Comparison of ENCODE assay signal across 8 cellular contexts in the genomic region with DNA sequence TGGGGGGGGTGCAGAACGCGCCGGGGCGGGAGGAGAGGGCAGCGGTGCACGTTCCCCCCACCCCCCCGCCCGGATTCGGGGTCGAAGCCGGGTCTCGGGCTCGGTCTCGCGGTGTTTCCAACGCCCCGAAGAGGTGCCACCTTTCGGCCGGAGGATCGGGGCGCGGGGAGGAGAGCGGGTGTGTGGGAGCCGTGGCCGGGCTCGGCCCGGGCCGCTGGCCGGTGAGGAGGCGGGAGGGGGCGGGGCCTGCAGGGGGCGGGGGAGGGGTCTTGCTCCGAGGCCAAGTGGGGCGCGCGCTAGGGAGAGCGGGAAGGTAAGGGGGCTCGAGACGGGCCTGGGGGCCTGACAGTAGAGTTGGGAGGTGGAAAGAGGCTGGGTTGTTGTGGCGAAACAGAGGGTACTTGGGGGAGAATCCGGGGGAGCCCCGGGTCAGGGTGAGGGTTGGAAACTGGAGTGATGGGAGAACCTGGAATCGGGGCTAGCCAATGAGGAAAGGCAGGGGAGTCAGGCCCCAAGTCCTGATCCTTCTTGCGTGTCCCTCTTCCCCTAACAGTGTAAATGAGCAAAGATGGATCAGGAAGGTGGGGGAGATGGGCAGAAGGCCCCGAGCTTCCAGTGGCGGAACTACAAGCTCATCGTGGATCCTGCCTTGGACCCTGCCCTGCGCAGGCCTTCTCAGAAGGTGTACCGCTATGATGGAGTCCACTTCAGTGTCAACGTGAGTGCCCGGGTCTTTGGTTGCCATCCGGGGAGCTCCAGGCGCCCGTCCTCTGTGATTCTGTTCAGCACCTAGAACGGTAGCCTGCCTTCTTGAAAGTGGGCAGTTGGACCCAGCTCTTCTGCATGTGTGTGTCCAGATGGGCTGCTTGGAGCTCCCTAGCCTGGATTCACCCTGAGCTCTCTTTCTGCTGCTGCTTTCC. TPM values are rescaled to one million over a fixed set of nuclear protein-coding genes. Genes with fewer than 3 reads are reported as not detected.
DNase-seq lines count a peak whose midpoint lies in the region; ATAC-seq and TF ChIP-seq lines count a peak whose summit lies in the region.

No MANE protein-coding gene starts in this region.

- H3K9ac ChIP-seq in HUES48 (ENCODE audit: low read depth, low read length): peak overlapping the region; percentile 100; the same call in 1 of the 2 replicates

- H3K27ac Mint-ChIP-seq in activated CD4-positive, alpha-beta memory T cell treated with anti-CD3 and anti-CD28 coated beads for 36 hours: peak overlapping the region; percentile 82

- DNase-seq in DMS153 (lab: John Stamatoyannopoulos, UW) (peak; percentile 8), DMS153 treated with DMSO at 0.1 percent for 48 hours (lab: John Stamatoyannopoulos, UW; ENCODE audit: unreplicated experiment) (no peak), foreskin fibroblast (peak; percentile 41 to 75)
- DNase-seq in activated CD4-positive, alpha-beta memory T cell treated with anti-CD3 and anti-CD28 coated beads for 36 hours: no peak
- no peak for DNase-seq in activated CD4-positive, CD25-positive, alpha-beta regulatory T cell treated with anti-CD3 and anti-CD28 coated beads, Interleukin-2, amount 50 U/mL, for 72 hours

- no peaks in the 10 kb centered on the region for H3K27me3 Mint-ChIP-seq in activated CD4-positive, alpha-beta memory T cell treated with anti-CD3 and anti-CD28 coated beads for 36 hours

- CTCF ChIA-PET in activated CD4-positive, alpha-beta memory T cell treated with anti-CD3 and anti-CD28 coated beads for 36 hours (lab: Charles Lee): interaction anchor here (1.1 kb wide), 1 partner anchor 184 kb away, joined by 4 read pairs; no protein-coding TSS in a partner anchor

- intact Hi-C loops in activated CD4-positive, alpha-beta memory T cell treated with anti-CD3 and anti-CD28 coated beads for 36 hours (cut with micrococcal nuclease): loop anchor here (5.0 kb wide), 2 partner anchors 39 to 134 kb away; partner anchors contain the start of gene VKORC1

- H3K36me3 ChIP-seq in HUES48 (ENCODE audit: control insufficient read depth, insufficient read depth, low read length) (peaks cover 46% of the 10 kb centered on the region), neutrophil (peaks cover 29% of the 10 kb centered on the region)

- H3K4me1 ChIP-seq in HUES48 (ENCODE audit: control insufficient read depth, insufficient read depth, low read length) (no peaks in the 10 kb centered on the region), neutrophil (ENCODE audit: control insufficient read depth in 1 of 2, insufficient read depth in 1 of 2, low read depth in 1 of 2, low read length in 1 of 2) (peaks cover 16 to 17% of the 10 kb centered on the region in 2 experiments)

- peak overlapping the region; percentile 99 for H3K27ac ChIP-seq in HUES48 (ENCODE audit: low read depth, low read length)
- peak overlapping the region; percentile 98 for H3K27ac ChIP-seq in neutrophil

- H3K4me3 ChIP-seq in HUES48 (ENCODE audit: low read depth, low read length): peak overlapping the region; percentile 92
- H3K4me3 ChIP-seq in foreskin fibroblast (ENCODE audit: low read depth in 1 of 2, low read length in 2 of 2): peak overlapping the region; percentile 71 to 74
- peak overlapping the region; percentile 80 to 89 for H3K4me3 ChIP-seq in neutrophil (ENCODE audit: low read depth in 1 of 2, low read length in 1 of 2)

- H3K4me1 Mint-ChIP-seq in activated CD4-positive, alpha-beta memory T cell treated with anti-CD3 and anti-CD28 coated beads for 36 hours (ENCODE audit: low read depth): peaks cover 26% of the 10 kb centered on the region

- H3K9me3 ChIP-seq in HUES48 (ENCODE audit: control insufficient read depth, insufficient read depth, low read length): no peaks in the 10 kb centered on the region
- no peaks in the 10 kb centered on the region for H3K9me3 ChIP-seq in neutrophil

- H3K27me3 ChIP-seq in HUES48 (ENCODE audit: control insufficient read depth, insufficient read depth, low read length): no peaks in the 10 kb centered on the region
- H3K27me3 ChIP-seq in neutrophil: no peaks in the 10 kb centered on the region

- H3K36me3 Mint-ChIP-seq in activated CD4-positive, alpha-beta memory T cell treated with anti-CD3 and anti-CD28 coated beads for 36 hours: peaks cover 39% of the 10 kb centered on the region

- no peaks in the 10 kb centered on the region for H3K9me3 Mint-ChIP-seq in activated CD4-positive, alpha-beta memory T cell treated with anti-CD3 and anti-CD28 coated beads for 36 hours

- peak; percentile 26 for ATAC-seq in GM21423 (IDR thresholded peaks at IDR 0.05; ENCODE audit: unreplicated experiment)

- no peak for TF ChIP-seq CTCF in foreskin fibroblast (IDR thresholded peaks at IDR 0.05; ENCODE audit: low read depth, low read length)
- TF ChIP-seq CTCF in neutrophil (IDR thresholded peaks at IDR 0.05): no peak

- H3K4me3 Mint-ChIP-seq in activated CD4-positive, alpha-beta memory T cell treated with anti-CD3 and anti-CD28 coated beads for 36 hours: peak overlapping the region; percentile 88

- POLR2A ChIA-PET in activated CD4-positive, alpha-beta memory T cell treated with anti-CD3 and anti-CD28 coated beads for 36 hours (lab: Charles Lee): interaction anchor here (0.9 to 1.1 kb wide), 3 partner anchors 116 to 184 kb away, joined by 3 to 6 read pairs (median 5); partner anchors contain the start of genes ZNF646 and ZNF668

RNA-seq across cellular contexts. Expression of gene SETD1A, which starts 0.9 kb away (rescaled TPM):
- total RNA-seq in activated CD4-positive, alpha-beta memory T cell treated with anti-CD3 and anti-CD28 coated beads for 36 hours: 10 to 100 TPM; 16.4 to 17.4 TPM

RNA-seq across cellular contexts. Expression of gene ORAI3, which starts 9.6 kb away (rescaled TPM):
- 1 to 10 TPM; 9.6 to 9.7 TPM for total RNA-seq in activated CD4-positive, alpha-beta memory T cell treated with anti-CD3 and anti-CD28 coated beads for 36 hours

RNA-seq across cellular contexts. Expression of gene HSD3B7, which starts 26.6 kb away (rescaled TPM):
- total RNA-seq in activated CD4-positive, alpha-beta memory T cell treated with anti-CD3 and anti-CD28 coated beads for 36 hours: 1 to 10 TPM; 2.2 TPM

RNA-seq across cellular contexts. Expression of gene FBXL19, which starts 35.1 kb away (rescaled TPM):
- 10 to 100 TPM; 21.0 to 22.2 TPM for total RNA-seq in activated CD4-positive, alpha-beta memory T cell treated with anti-CD3 and anti-CD28 coated beads for 36 hours

RNA-seq across cellular contexts. Expression of gene STX1B, which starts 52.0 kb away (rescaled TPM):
- total RNA-seq in activated CD4-positive, alpha-beta memory T cell treated with anti-CD3 and anti-CD28 coated beads for 36 hours: 1 to 10 TPM in 1 of 2 experiments, under 1 TPM in 1; 0.92 to 1.0 TPM

Comparison
In these comparisons a context has a peak if more than half of its experiments do, and no peak if none do; other contexts are left out.
1. DNase-seq: peak in DMS153 (single experiment) and foreskin fibroblast (2 of 2); none in DMS153 treated with DMSO at 0.1 percent for 48 hours (single experiment), activated CD4-positive, alpha-beta memory T cell treated with anti-CD3 and anti-CD28 coated beads for 36 hours (single experiment) and activated CD4-positive, CD25-positive, alpha-beta regulatory T cell treated with anti-CD3 and anti-CD28 coated beads, Interleukin-2, amount 50 U/mL, for 72 hours (single experiment).
2. Peak in every context shown above with its lines, with median percentiles within 50 percentile points of each other: H3K4me3 ChIP-seq.